In the genomic region with DNA sequence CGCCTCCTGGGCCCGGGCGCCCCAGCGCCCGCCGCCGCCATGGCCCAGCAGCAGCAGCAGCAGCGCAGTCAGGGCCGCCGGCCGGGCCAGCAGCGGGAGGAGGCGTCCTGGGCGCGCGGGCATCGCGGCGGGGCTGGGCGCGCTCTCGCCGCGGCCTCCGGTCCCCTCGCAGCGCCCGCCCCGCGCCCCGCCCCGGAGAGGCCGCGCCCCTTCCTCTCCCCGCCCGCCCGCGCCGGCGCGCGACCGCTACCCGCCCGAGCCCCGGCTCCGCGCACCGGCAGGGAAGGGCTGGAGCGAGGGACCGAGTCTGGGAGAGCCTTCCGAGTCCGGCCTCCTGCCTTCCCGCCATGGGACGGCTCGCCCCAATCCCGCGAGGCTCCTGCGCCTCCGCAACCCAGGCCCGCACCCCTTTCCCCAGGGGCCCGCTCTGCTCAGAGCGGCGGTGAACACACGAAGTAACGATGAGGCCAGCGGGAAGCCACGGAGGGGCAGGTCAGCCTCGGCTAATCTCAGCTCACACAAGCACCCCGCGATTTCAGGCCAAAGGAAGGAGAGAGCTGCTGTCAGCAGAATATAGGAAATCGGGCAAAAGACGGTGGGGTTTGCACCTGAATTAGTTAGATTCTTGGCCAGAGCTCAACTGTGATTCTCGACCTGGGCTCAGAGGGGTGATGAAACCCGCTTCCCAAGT, we compare ENCODE assay signal across 1 cellular context.
TF ChIP-seq lines count a peak whose summit lies in the region.

A gene (minus strand): TSS at position 135 of the 691 bp plus-strand sequence. CDS start 12 bp downstream, at position 123.

TF ChIP-seq in HepG2, 621 proteins besides CTCF, POLR2A, EP300 and RAD21 (continued from another document and continues in another):
- TF ChIP-seq ZNF431 (CRISPR knock-in tag; IDR thresholded peaks at IDR 0.05; ENCODE audit: borderline replicate concordance, low read depth) (no peak), PAX8 (CRISPR knock-in tag; IDR thresholded peaks at IDR 0.05; ENCODE audit: borderline replicate concordance) (no peak), ZNF572 (CRISPR knock-in tag; IDR thresholded peaks at IDR 0.05) (no peak; the same call in none of the 2 replicates), ZNF607 (CRISPR knock-in tag; IDR thresholded peaks at IDR 0.05; ENCODE audit: borderline replicate concordance) (no peak), MTF2 (CRISPR knock-in tag; IDR thresholded peaks at IDR 0.05; ENCODE audit: borderline replicate concordance) (peak; percentile 41; the same call in 1 of the 2 replicates), REXO4 (CRISPR knock-in tag; IDR thresholded peaks at IDR 0.05; ENCODE audit: borderline replicate concordance) (no peak), ZNF3 (CRISPR knock-in tag; IDR thresholded peaks at IDR 0.05) (no peak), DPF2 (CRISPR knock-in tag; IDR thresholded peaks at IDR 0.05; ENCODE audit: borderline replicate concordance, low read depth) (no peak), RBAK (CRISPR knock-in tag; IDR thresholded peaks at IDR 0.05) (no peak), ZNF543 (CRISPR knock-in tag; IDR thresholded peaks at IDR 0.05) (no peak), POLR2G (IDR thresholded peaks at IDR 0.05; ENCODE audit: low read depth, low read length) (peak; percentile 82), ZNF569 (CRISPR knock-in tag; IDR thresholded peaks at IDR 0.05; ENCODE audit: borderline replicate concordance) (no peak), ASH2L (IDR thresholded peaks at IDR 0.05; ENCODE audit: insufficient read length, low read depth, low read length) (no peak), TMF1 (CRISPR knock-in tag; IDR thresholded peaks at IDR 0.05; ENCODE audit: low read depth) (no peak; the same call in 1 of the 2 replicates), ARID2 (CRISPR knock-in tag; IDR thresholded peaks at IDR 0.05; ENCODE audit: borderline replicate concordance) (no peak), ZZZ3 (CRISPR knock-in tag; IDR thresholded peaks at IDR 0.05; ENCODE audit: borderline replicate concordance) (no peak), FOXO1 (CRISPR knock-in tag; IDR thresholded peaks at IDR 0.05) (no peak), ZNF883 (CRISPR knock-in tag; IDR thresholded peaks at IDR 0.05; ENCODE audit: not compliant biosample characterization) (peak; percentile 75), JUN (CRISPR knock-in tag; IDR thresholded peaks at IDR 0.05) (no peak), MAFK (conservative IDR thresholded peaks at IDR 0.05 in 1 of 2, IDR thresholded peaks at IDR 0.05 in 1 of 2; ENCODE audit: low read length in 2 of 2) (no peak), ZSCAN20 (CRISPR knock-in tag; IDR thresholded peaks at IDR 0.05; ENCODE audit: borderline replicate concordance) (peak; percentile 61; the same call in 1 of the 2 replicates), NFATC3 (CRISPR knock-in tag; IDR thresholded peaks at IDR 0.05) (no peak), GTF3A (CRISPR knock-in tag; conservative IDR thresholded peaks at IDR 0.05) (no peak), ZNF615 (CRISPR knock-in tag; IDR thresholded peaks at IDR 0.05; ENCODE audit: borderline replicate concordance) (no peak), PHF8 (CRISPR knock-in tag; IDR thresholded peaks at IDR 0.05) (peak; percentile 92), ZNF75D (CRISPR knock-in tag; IDR thresholded peaks at IDR 0.05; ENCODE audit: borderline replicate concordance) (no peak), HMG20A (CRISPR knock-in tag; IDR thresholded peaks at IDR 0.05; ENCODE audit: borderline replicate concordance) (no peak), AHR (CRISPR knock-in tag; IDR thresholded peaks at IDR 0.05) (peak; percentile 62; the same call in 1 of the 2 replicates), ZNF674 (CRISPR knock-in tag; IDR thresholded peaks at IDR 0.05; ENCODE audit: low read depth) (no peak), SNRNP70 (IDR thresholded peaks at IDR 0.05; ENCODE audit: low read depth, low read length) (no peak), MYC (CRISPR knock-in tag; IDR thresholded peaks at IDR 0.05; ENCODE audit: borderline replicate concordance) (no peak), RXRA (CRISPR knock-in tag; IDR thresholded peaks at IDR 0.05) (peak; percentile 68), ZNF224 (CRISPR knock-in tag; IDR thresholded peaks at IDR 0.05) (0 out of 2 replicates have a peak, but pooled peaks have one; percentile 15), ZBTB7B (CRISPR knock-in tag; IDR thresholded peaks at IDR 0.05) (0 out of 2 replicates have a peak, but pooled peaks have one; percentile 50), KDM6A (CRISPR knock-in tag; IDR thresholded peaks at IDR 0.05; ENCODE audit: low read depth) (no peak), ATAD3A (CRISPR knock-in tag; IDR thresholded peaks at IDR 0.05) (no peak; the same call in 1 of the 2 replicates), ZNF430 (CRISPR knock-in tag; IDR thresholded peaks at IDR 0.05) (peak; percentile 65; the same call in 1 of the 2 replicates), STAG1 (CRISPR knock-in tag; IDR thresholded peaks at IDR 0.05) (0 out of 2 replicates have a peak, but pooled peaks have one; percentile 18), ZNF660 (CRISPR knock-in tag; IDR thresholded peaks at IDR 0.05; ENCODE audit: borderline replicate concordance, low read depth) (no peak)
- TF ChIP-seq, protein P1, sequence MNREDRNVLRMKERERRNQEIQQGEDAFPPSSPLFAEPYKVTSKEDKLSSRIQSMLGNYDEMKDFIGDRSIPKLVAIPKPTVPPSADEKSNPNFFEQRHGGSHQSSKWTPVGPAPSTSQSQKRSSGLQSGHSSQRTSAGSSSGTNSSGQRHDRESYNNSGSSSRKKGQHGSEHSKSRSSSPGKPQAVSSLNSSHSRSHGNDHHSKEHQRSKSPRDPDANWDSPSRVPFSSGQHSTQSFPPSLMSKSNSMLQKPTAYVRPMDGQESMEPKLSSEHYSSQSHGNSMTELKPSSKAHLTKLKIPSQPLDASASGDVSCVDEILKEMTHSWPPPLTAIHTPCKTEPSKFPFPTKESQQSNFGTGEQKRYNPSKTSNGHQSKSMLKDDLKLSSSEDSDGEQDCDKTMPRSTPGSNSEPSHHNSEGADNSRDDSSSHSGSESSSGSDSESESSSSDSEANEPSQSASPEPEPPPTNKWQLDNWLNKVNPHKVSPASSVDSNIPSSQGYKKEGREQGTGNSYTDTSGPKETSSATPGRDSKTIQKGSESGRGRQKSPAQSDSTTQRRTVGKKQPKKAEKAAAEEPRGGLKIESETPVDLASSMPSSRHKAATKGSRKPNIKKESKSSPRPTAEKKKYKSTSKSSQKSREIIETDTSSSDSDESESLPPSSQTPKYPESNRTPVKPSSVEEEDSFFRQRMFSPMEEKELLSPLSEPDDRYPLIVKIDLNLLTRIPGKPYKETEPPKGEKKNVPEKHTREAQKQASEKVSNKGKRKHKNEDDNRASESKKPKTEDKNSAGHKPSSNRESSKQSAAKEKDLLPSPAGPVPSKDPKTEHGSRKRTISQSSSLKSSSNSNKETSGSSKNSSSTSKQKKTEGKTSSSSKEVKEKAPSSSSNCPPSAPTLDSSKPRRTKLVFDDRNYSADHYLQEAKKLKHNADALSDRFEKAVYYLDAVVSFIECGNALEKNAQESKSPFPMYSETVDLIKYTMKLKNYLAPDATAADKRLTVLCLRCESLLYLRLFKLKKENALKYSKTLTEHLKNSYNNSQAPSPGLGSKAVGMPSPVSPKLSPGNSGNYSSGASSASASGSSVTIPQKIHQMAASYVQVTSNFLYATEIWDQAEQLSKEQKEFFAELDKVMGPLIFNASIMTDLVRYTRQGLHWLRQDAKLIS (CRISPR knock-in tag; IDR thresholded peaks at IDR 0.05), result no peak
- TF ChIP-seq, protein P2, sequence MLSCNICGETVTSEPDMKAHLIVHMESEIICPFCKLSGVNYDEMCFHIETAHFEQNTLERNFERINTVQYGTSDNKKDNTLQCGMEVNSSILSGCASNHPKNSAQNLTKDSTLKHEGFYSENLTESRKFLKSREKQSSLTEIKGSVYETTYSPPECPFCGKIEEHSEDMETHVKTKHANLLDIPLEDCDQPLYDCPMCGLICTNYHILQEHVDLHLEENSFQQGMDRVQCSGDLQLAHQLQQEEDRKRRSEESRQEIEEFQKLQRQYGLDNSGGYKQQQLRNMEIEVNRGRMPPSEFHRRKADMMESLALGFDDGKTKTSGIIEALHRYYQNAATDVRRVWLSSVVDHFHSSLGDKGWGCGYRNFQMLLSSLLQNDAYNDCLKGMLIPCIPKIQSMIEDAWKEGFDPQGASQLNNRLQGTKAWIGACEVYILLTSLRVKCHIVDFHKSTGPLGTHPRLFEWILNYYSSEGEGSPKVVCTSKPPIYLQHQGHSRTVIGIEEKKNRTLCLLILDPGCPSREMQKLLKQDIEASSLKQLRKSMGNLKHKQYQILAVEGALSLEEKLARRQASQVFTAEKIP (CRISPR knock-in tag; IDR thresholded peaks at IDR 0.05; ENCODE audit: borderline replicate concordance), result no peak
- TF ChIP-seq, protein P3, sequence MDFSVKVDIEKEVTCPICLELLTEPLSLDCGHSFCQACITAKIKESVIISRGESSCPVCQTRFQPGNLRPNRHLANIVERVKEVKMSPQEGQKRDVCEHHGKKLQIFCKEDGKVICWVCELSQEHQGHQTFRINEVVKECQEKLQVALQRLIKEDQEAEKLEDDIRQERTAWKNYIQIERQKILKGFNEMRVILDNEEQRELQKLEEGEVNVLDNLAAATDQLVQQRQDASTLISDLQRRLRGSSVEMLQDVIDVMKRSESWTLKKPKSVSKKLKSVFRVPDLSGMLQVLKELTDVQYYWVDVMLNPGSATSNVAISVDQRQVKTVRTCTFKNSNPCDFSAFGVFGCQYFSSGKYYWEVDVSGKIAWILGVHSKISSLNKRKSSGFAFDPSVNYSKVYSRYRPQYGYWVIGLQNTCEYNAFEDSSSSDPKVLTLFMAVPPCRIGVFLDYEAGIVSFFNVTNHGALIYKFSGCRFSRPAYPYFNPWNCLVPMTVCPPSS (IDR thresholded peaks at IDR 0.05), result no peak
- TF ChIP-seq, protein P4, sequence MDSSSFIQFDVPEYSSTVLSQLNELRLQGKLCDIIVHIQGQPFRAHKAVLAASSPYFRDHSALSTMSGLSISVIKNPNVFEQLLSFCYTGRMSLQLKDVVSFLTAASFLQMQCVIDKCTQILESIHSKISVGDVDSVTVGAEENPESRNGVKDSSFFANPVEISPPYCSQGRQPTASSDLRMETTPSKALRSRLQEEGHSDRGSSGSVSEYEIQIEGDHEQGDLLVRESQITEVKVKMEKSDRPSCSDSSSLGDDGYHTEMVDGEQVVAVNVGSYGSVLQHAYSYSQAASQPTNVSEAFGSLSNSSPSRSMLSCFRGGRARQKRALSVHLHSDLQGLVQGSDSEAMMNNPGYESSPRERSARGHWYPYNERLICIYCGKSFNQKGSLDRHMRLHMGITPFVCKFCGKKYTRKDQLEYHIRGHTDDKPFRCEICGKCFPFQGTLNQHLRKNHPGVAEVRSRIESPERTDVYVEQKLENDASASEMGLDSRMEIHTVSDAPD (CRISPR knock-in tag; IDR thresholded peaks at IDR 0.05), result no peak
- TF ChIP-seq, protein P5, sequence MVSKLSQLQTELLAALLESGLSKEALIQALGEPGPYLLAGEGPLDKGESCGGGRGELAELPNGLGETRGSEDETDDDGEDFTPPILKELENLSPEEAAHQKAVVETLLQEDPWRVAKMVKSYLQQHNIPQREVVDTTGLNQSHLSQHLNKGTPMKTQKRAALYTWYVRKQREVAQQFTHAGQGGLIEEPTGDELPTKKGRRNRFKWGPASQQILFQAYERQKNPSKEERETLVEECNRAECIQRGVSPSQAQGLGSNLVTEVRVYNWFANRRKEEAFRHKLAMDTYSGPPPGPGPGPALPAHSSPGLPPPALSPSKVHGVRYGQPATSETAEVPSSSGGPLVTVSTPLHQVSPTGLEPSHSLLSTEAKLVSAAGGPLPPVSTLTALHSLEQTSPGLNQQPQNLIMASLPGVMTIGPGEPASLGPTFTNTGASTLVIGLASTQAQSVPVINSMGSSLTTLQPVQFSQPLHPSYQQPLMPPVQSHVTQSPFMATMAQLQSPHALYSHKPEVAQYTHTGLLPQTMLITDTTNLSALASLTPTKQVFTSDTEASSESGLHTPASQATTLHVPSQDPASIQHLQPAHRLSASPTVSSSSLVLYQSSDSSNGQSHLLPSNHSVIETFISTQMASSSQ (IDR thresholded peaks at IDR 0.05; ENCODE audit: low read depth), result no peak
- TF ChIP-seq, protein P5 (CRISPR knock-in tag; IDR thresholded peaks at IDR 0.05; ENCODE audit: borderline replicate concordance), result no peak
- TF ChIP-seq, protein P6, sequence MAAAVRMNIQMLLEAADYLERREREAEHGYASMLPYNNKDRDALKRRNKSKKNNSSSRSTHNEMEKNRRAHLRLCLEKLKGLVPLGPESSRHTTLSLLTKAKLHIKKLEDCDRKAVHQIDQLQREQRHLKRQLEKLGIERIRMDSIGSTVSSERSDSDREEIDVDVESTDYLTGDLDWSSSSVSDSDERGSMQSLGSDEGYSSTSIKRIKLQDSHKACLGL (CRISPR knock-in tag; IDR thresholded peaks at IDR 0.05), result peak; percentile 73
- TF ChIP-seq, protein P7, sequence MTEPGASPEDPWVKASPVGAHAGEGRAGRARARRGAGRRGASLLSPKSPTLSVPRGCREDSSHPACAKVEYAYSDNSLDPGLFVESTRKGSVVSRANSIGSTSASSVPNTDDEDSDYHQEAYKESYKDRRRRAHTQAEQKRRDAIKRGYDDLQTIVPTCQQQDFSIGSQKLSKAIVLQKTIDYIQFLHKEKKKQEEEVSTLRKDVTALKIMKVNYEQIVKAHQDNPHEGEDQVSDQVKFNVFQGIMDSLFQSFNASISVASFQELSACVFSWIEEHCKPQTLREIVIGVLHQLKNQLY (CRISPR knock-in tag; IDR thresholded peaks at IDR 0.05), result no peak
- TF ChIP-seq, protein P8, sequence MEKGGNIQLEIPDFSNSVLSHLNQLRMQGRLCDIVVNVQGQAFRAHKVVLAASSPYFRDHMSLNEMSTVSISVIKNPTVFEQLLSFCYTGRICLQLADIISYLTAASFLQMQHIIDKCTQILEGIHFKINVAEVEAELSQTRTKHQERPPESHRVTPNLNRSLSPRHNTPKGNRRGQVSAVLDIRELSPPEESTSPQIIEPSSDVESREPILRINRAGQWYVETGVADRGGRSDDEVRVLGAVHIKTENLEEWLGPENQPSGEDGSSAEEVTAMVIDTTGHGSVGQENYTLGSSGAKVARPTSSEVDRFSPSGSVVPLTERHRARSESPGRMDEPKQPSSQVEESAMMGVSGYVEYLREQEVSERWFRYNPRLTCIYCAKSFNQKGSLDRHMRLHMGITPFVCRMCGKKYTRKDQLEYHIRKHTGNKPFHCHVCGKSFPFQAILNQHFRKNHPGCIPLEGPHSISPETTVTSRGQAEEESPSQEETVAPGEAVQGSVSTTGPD (CRISPR knock-in tag; IDR thresholded peaks at IDR 0.05), result no peak
